8 cellular contexts compared by ENCODE assay signal in genomic region chr6:108581237-108581931, GRCh38. TPM values are rescaled to one million over a fixed set of nuclear protein-coding genes. Genes with fewer than 3 reads are reported as not detected.
DNase-seq lines count a peak whose midpoint lies in the region; ATAC-seq, FAIRE-seq and TF ChIP-seq lines count a peak whose summit lies in the region.

No MANE protein-coding gene starts in this region.

- in situ Hi-C loops in transverse colon (cut with MboI; ENCODE audit: low pct_ligation_motif_present in 1 of 4, low pct_unique_long_range_greater_than_20kb in 1 of 4, low sequenced_read_pairs in 3 of 4) = no loop called here

- 3 to 15% (median 7%) methylated on average over 3 of the region's 3 CpGs for WGBS in adrenal gland, 4 donors
- 22 to 53% methylated on average over 3 of the region's 3 CpGs for WGBS in transverse colon (ENCODE audit: low coverage in 1 of 2), 2 donors

- H3K27me3 ChIP-seq in AG04450 (ENCODE audit: control insufficient read depth, insufficient read depth, low read length) = no peaks in the 10 kb centered on the region
- H3K27me3 ChIP-seq in adrenal gland = no peaks in the 10 kb centered on the region
- H3K27me3 ChIP-seq in keratinocyte (ENCODE audit: control insufficient read depth, extremely low read depth, insufficient read depth, low read length) = no peaks in the 10 kb centered on the region
- no peaks in the 10 kb centered on the region for H3K27me3 ChIP-seq in transverse colon
- no peaks in the 10 kb centered on the region for H3K27me3 ChIP-seq in H7 (ENCODE audit: control insufficient read depth, insufficient read depth, low read length)

- TF ChIP-seq POLR2A in adrenal gland (IDR thresholded peaks at IDR 0.05) (peak in 1 of 2 donors; percentile 16), transverse colon (IDR thresholded peaks at IDR 0.05) (no peak)

- H3K79me2 ChIP-seq in keratinocyte (ENCODE audit: control insufficient read depth, insufficient read depth, low read length) = peaks cover 88% of the 10 kb centered on the region

- no peak overlapping the region for H3K9ac ChIP-seq in keratinocyte (ENCODE audit: control insufficient read depth, extremely low read depth, insufficient read depth, low read length)

- H3K4me1 ChIP-seq in adrenal gland (replicated peaks in 1 of 2) (peaks cover 9 to 90% of the 10 kb centered on the region in 2 donors), keratinocyte (ENCODE audit: control insufficient read depth, extremely low read depth, insufficient read depth, low read length) (peaks cover 42% of the 10 kb centered on the region), transverse colon (peaks cover 53 to 90% (median 78%) of the 10 kb centered on the region in 4 donors)

- H3K36me3 ChIP-seq in adrenal gland (replicated peaks in 1 of 2) (no peaks in the 10 kb centered on the region), keratinocyte (ENCODE audit: control insufficient read depth in 2 of 2, extremely low read depth in 1 of 2, insufficient read depth in 2 of 2, low read length in 2 of 2) (peaks cover 5 to 13% of the 10 kb centered on the region in 2 experiments), transverse colon (no peaks in the 10 kb centered on the region), H7 (replicated peaks; ENCODE audit: control insufficient read depth, insufficient read depth, low read length) (no peaks in the 10 kb centered on the region)

- H2AFZ ChIP-seq in keratinocyte (ENCODE audit: control insufficient read depth, low read length) = no peak overlapping the region

- no peak for ATAC-seq in GM21529 (IDR thresholded peaks at IDR 0.05; ENCODE audit: unreplicated experiment)

- peak; percentile 20 for FAIRE-seq in keratinocyte (lab: Jason Lieb, UNC)

- CTCF ChIA-PET in AG04450 (lab: Charles Lee) = no interaction called here

- peaks cover 2% of the 10 kb centered on the region for H3K9me1 ChIP-seq in keratinocyte (ENCODE audit: control insufficient read depth, extremely low read depth, insufficient read depth, low read length)

- H3K9me3 ChIP-seq in AG04450 (ENCODE audit: control insufficient read depth, insufficient read depth, low read length) = no peaks in the 10 kb centered on the region
- H3K9me3 ChIP-seq in adrenal gland (replicated peaks in 1 of 3) = no peaks in the 10 kb centered on the region
- no peaks in the 10 kb centered on the region for H3K9me3 ChIP-seq in keratinocyte (ENCODE audit: control insufficient read depth, low read depth, low read length)
- no peaks in the 10 kb centered on the region for H3K9me3 ChIP-seq in transverse colon

- dilution Hi-C loops in keratinocyte (cut with MboI; ENCODE audit: extremely low pct_ligation_motif_present, low sequenced_read_pairs) = no loop called here

- H4K20me1 ChIP-seq in keratinocyte (ENCODE audit: control insufficient read depth, extremely low read depth, insufficient read depth, low read length) = peaks cover 23% of the 10 kb centered on the region

- POLR2A ChIA-PET in AG04450 (lab: Yijun Ruan, JAX) = interaction anchor here (0.9 to 1.0 kb wide), 2 partner anchors 10 to 22 kb away, joined by 3 to 4 read pairs; no protein-coding TSS in a partner anchor

- H3K27ac ChIP-seq in AG04450 (ENCODE audit: low read depth, low read length) = peak overlapping the region; percentile 62
- H3K27ac ChIP-seq in adrenal gland = peak overlapping the region; percentile 6 to 76 (median 18)
- peak overlapping the region; percentile 55 for H3K27ac ChIP-seq in keratinocyte (ENCODE audit: control insufficient read depth, insufficient read depth, low read length)
- H3K27ac ChIP-seq in transverse colon = peak overlapping the region; percentile 75 to 83 (median 79)

- no peak for DNase-seq in AG04450 (ENCODE audit: low read depth, low spot score)
- peak; percentile 64 for DNase-seq in LHCN-M2 (ENCODE audit: low read depth)
- peak in 6 of 7 donors; percentile 32 to 73 (median 64) for DNase-seq in adrenal gland
- DNase-seq in keratinocyte (ENCODE audit: low read depth, low spot score) = no peak
- DNase-seq in transverse colon = no peak
- DNase-seq in SKM-1 (lab: John Stamatoyannopoulos, UW; ENCODE audit: unreplicated experiment) = no peak
- DNase-seq in H7 = no peak

- H3K4me2 ChIP-seq in keratinocyte (ENCODE audit: control insufficient read depth, extremely low read depth, insufficient read depth, low read depth, low read length) = peak overlapping the region; percentile 66

- H3K4me3 ChIP-seq in AG04450 (ENCODE audit: low read depth, low read length) (peak overlapping the region; percentile 47), adrenal gland (peak overlapping the region in 1 of 4 donors; percentile 14), keratinocyte (ENCODE audit: control insufficient read depth in 2 of 3, extremely low read depth in 1 of 3, insufficient read depth in 2 of 3, low read depth in 1 of 3, low read length in 3 of 3) (peak overlapping the region in 2 of 3 experiments; percentile 0 to 6), transverse colon (peak overlapping the region in 1 of 4 donors; percentile 17), H7 (ENCODE audit: insufficient read depth, low read depth, low read length) (no peak overlapping the region)

- TF ChIP-seq CTCF in AG04450 (IDR thresholded peaks at IDR 0.05; ENCODE audit: low read depth, low read length) (no peak), adrenal gland (IDR thresholded peaks at IDR 0.05) (no peak), keratinocyte (optimal IDR thresholded peaks at IDR 0.05 in 1 of 3, IDR thresholded peaks at IDR 0.05 in 1 of 3, conservative IDR thresholded peaks at IDR 0.05 in 1 of 3; ENCODE audit: extremely low read depth in 1 of 3, insufficient read depth in 2 of 3, low read length in 3 of 3) (no peak), transverse colon (IDR thresholded peaks at IDR 0.05) (no peak)

- no peak for TF ChIP-seq EP300 in transverse colon (IDR thresholded peaks at IDR 0.05; ENCODE audit: low read depth)

- intact Hi-C loops in adrenal gland (cut with DNase I) (no loop called here), transverse colon (cut with DNase I; ENCODE audit: low total_unique reads) (no loop called here)

RNA-seq across cellular contexts. Expression of gene FOXO3, which starts 20.7 kb away (rescaled TPM):
- 32.7 and 36.7 TPM in 2 replicates for polyA plus RNA-seq in AG04450 (2011; rRNA removed)
- polyA minus RNA-seq in AG04450 (2011; rRNA and poly(A)+ RNA removed) = 136 and 171 TPM in 2 replicates
- total RNA-seq in LHCN-M2 (2014; rRNA removed) = 41.0 and 58.8 TPM in 2 replicates
- 13.6 TPM for polyA plus RNA-seq in LHCN-M2 (2012)
- 10 to 100 TPM; 18.3 to 38.7 (median 31.0) TPM for total RNA-seq in adrenal gland
- polyA plus RNA-seq in adrenal gland = 10 to 100 TPM in 2 of 3 donors, 1 to 10 TPM in 1; 8.3 to 13.5 (median 11.7) TPM
- 17.6 to 22.5 TPM (median 20.4 TPM) in 3 replicates for polyA plus RNA-seq in keratinocyte
- polyA plus RNA-seq in keratinocyte (2011; ENCODE audit: low read depth) = 19.2 TPM
- 14.3 and 17.3 TPM in 2 replicates for polyA plus RNA-seq in keratinocyte (2011; cell fraction: cytosol; rRNA removed)
- polyA plus RNA-seq in keratinocyte (2011; cell fraction: nucleus; rRNA removed) = 28.1 and 29.4 TPM in 2 replicates
- 17.0 and 39.7 TPM in 2 replicates for polyA plus RNA-seq in keratinocyte (2012; ENCODE audit: low replicate concordance)
- 95.4 to 137 TPM (median 123 TPM) in 3 replicates for polyA minus RNA-seq in keratinocyte
- polyA minus RNA-seq in keratinocyte (2011; cell fraction: cytosol; rRNA and poly(A)+ RNA removed) = 45.5 TPM
- 54.6 and 69.6 TPM in 2 replicates for polyA minus RNA-seq in keratinocyte (2011; cell fraction: nucleus; rRNA and poly(A)+ RNA removed)
- 10 to 100 TPM; 29.9 to 66.1 (median 59.1) TPM for total RNA-seq in transverse colon
- 10.9 and 14.0 TPM in 2 replicates for total RNA-seq in H7 (2014; rRNA removed; shearing (Covaris generic))

Comparison
In these comparisons a context has a peak if more than half of its experiments do, and no peak if none do; other contexts are left out.
1. DNase-seq: peak in LHCN-M2 (single experiment) and adrenal gland (6 of 7); none in AG04450 (single experiment), keratinocyte (single experiment), transverse colon (single experiment), SKM-1 (single experiment) and H7 (single experiment).
2. H3K27ac ChIP-seq: peak in every context shown above with its lines; median percentile 79 in transverse colon; 62 in AG04450; 55 in keratinocyte; 18 in adrenal gland.